Comparison of ENCODE assay signal across 8 cellular contexts in the genomic region with DNA sequence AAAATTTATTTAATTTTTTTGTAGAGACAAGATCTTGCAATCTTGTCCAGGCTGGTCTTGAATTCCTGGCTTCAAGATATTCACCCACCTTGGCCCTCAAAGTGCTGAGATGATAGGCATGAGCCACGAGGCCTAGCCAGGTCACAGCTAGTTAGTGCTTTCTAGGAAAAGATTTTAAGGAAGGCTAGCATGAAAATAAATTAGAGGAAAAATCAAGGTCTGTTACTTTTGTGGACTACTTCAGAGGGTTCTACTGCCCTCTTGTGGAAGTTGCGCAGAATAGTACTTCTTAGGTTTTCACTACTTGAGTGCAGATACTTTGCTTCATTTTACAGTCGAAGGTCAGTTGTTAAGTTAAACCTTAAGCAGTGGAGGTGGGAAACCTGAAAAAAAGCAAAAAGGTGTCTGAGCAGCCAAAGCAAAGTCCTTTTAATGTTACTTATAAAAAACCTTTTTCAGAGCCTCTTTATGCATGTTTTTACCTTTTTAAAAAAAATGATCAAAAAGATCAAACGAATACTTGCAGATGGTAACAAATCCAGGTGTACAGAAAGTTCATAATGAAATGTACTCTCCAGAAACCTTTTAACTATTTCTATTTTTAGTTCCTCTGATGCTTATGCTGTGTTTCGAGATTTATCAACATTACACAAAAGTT. TPM values are rescaled to one million over a fixed set of nuclear protein-coding genes. Genes with fewer than 3 reads are reported as not detected.
DNase-seq lines count a peak whose midpoint lies in the region; ATAC-seq, FAIRE-seq and TF ChIP-seq lines count a peak whose summit lies in the region.
"Not testable (repeated sequence)": the region's sequence is repeated elsewhere in the genome, so short reads cannot be mapped to it uniquely, and the experiment has no call there.

No MANE protein-coding gene starts in this region.

- POLR2A ChIA-PET in K562 (lab: Yijun Ruan, JAX), result not testable (repeated sequence)

- not testable (repeated sequence) for H3K9me3 ChIP-seq in GM23248 (ENCODE audit: low read depth); K562 (replicated peaks; ENCODE audit: control insufficient read depth, insufficient read depth, low read depth, low read length); thoracic aorta

- peaks cover 25% of the 10 kb centered on the region for H3K79me2 ChIP-seq in GM23248 (ENCODE audit: insufficient read depth)
- H3K79me2 ChIP-seq in K562 (ENCODE audit: control insufficient read depth, insufficient read depth, low read length), result peaks cover 29% of the 10 kb centered on the region

- H4K20me1 ChIP-seq in GM23248 (ENCODE audit: insufficient read depth); K562 (replicated peaks; ENCODE audit: control insufficient read depth, insufficient read depth, low read length): not testable (repeated sequence)

- in situ Hi-C loops in GM23248 (cut with MboI); SK-MEL-5 (cut with HindIII; ENCODE audit: low pct_unique_long_range_greater_than_20kb, low sequenced_read_pairs); K562 (cut with MboI): not testable (repeated sequence)

- H3F3A ChIP-seq in GM23248 (ENCODE audit: insufficient read depth), result not testable (repeated sequence)

- TF ChIP-seq RAD21 in K562 (CRISPR knock-in tag; conservative IDR thresholded peaks at IDR 0.05 in 1 of 2, IDR thresholded peaks at IDR 0.05 in 1 of 2), result peak in 1 of 2 experiments; percentile 34; a peak in 2 of 4 replicates

- not testable (repeated sequence) for H3K4me3 ChIP-seq in GM23248; K562; fibroblast of the aortic adventitia (ENCODE audit: low read depth, low read length); thoracic aorta

- FAIRE-seq in K562 (lab: Jason Lieb, UNC), result peak; percentile 95

- H3K4me3 Mint-ChIP-seq in mesothelial cell of epicardium, result not testable (repeated sequence)

- H3K9me2 ChIP-seq in GM23248 (ENCODE audit: insufficient read depth), result not testable (repeated sequence)

- not testable (repeated sequence) for H3K9ac ChIP-seq in GM23248; K562 (ENCODE audit: insufficient read depth in 1 of 2, low read depth in 2 of 2, low read length in 2 of 2)

- CTCF ChIA-PET in K562 (lab: Yijun Ruan, JAX; ENCODE audit: low intra/inter-chr PET ratio), result not testable (repeated sequence)

- not testable (repeated sequence) for BruUV-seq in K562 (replicated peaks; lab: Mats Ljungman, UMichigan)

- not testable (repeated sequence) for H3K9me1 ChIP-seq in K562 (ENCODE audit: control insufficient read depth, insufficient read depth, low read length)

- H3K4me1 Mint-ChIP-seq in mesothelial cell of epicardium, result not testable (repeated sequence)

- peak in 1 of 3 experiments; percentile 12; a peak in 1 of 6 replicates for TF ChIP-seq CTCF in K562 (IDR thresholded peaks at IDR 0.05 in 2 of 3, conservative IDR thresholded peaks at IDR 0.05 in 1 of 3; ENCODE audit: insufficient read depth in 2 of 3, low read depth in 1 of 3, low read length in 3 of 3)
- TF ChIP-seq CTCF in fibroblast of the aortic adventitia (IDR thresholded peaks at IDR 0.05; ENCODE audit: insufficient read depth, low read length), result peak; percentile 18
- peak; percentile 47 for TF ChIP-seq CTCF in mesothelial cell of epicardium (IDR thresholded peaks at IDR 0.05; ENCODE audit: unreplicated experiment)
- TF ChIP-seq CTCF in thoracic aorta (IDR thresholded peaks at IDR 0.05), result peak; percentile 33

- not testable (repeated sequence) for H3K36me3 Mint-ChIP-seq in mesothelial cell of epicardium

- H3K4me2 ChIP-seq in GM23248 (ENCODE audit: unreplicated experiment); K562 (ENCODE audit: insufficient read depth, low read length): not testable (repeated sequence)

- H3K9me3 Mint-ChIP-seq in mesothelial cell of epicardium, result not testable (repeated sequence)

- WGBS in GM23248 (ENCODE audit: low coverage in 1 of 2, low lambda C conversion rate in 2 of 2, missing lambda C conversion rate in 2 of 2), 2 experiments, result 48% methylated on average over 4 of the region's 5 CpGs
- 40% methylated on average over 4 of the region's 5 CpGs for WGBS in K562 (ENCODE audit: insufficient coverage, low coverage, missing lambda C conversion rate)

- H3K27ac Mint-ChIP-seq in mesothelial cell of epicardium, result not testable (repeated sequence)

- not testable (repeated sequence) for H3K27ac ChIP-seq in GM23248; K562 (ENCODE audit: extremely low read depth, low read depth, low read length); thoracic aorta

- TF ChIP-seq EP300 in K562 (IDR thresholded peaks at IDR 0.05; ENCODE audit: low read length), result not testable (repeated sequence)

- not testable (repeated sequence) for H3K36me3 ChIP-seq in GM23248 (ENCODE audit: low read depth); thoracic aorta
- peaks cover 30% of the 10 kb centered on the region for H3K36me3 ChIP-seq in K562 (ENCODE audit: control insufficient read depth, insufficient read depth, low read length)

- TF ChIP-seq POLR2A in K562 (conservative IDR thresholded peaks at IDR 0.05), result not testable (repeated sequence)

- DNase-seq in COR-L47 (lab: John Stamatoyannopoulos, UW) (peak; percentile 1), GM23248 (peak; percentile 40), NCI-H2081 (lab: John Stamatoyannopoulos, UW) (peak; percentile 15 to 21), SK-MEL-5 (ENCODE audit: low read depth, low spot score) (peak; percentile 22), K562 (ENCODE audit: extremely low read depth in 1 of 4, low spot score in 3 of 4) (peak in 1 of 4 experiments; percentile 46), fibroblast of the aortic adventitia (ENCODE audit: low read depth) (peak; percentile 35)
- not testable (repeated sequence) for DNase-seq in mesothelial cell of epicardium (ENCODE audit: low spot score in 2 of 2, unreplicated experiment in 2 of 2); thoracic aorta (ENCODE audit: low spot score)

- H3K27me3 Mint-ChIP-seq in mesothelial cell of epicardium (ENCODE audit: low read depth), result not testable (repeated sequence)

- intact Hi-C loops in K562 (cut with micrococcal nuclease), result loop anchor here (10.0 kb wide), 2 partner anchors 446 to 966 kb away; no protein-coding TSS in a partner anchor

- not testable (repeated sequence) for H3K27me3 ChIP-seq in GM23248 (replicated peaks; ENCODE audit: insufficient read depth); K562 (ENCODE audit: control insufficient read depth in 2 of 2, insufficient read depth in 2 of 2, low read length in 2 of 2); thoracic aorta (replicated peaks; ENCODE audit: insufficient read depth)

- H3K4me1 ChIP-seq in GM23248 (ENCODE audit: insufficient read depth); K562 (replicated peaks in 1 of 2; ENCODE audit: control insufficient read depth in 2 of 2, insufficient read depth in 2 of 2, low read length in 2 of 2); thoracic aorta (ENCODE audit: control insufficient read depth in 1 of 2, low read depth in 2 of 2): not testable (repeated sequence)

- ATAC-seq in K562; thoracic aorta (ENCODE audit: insufficient number of reproducible peaks, low FRiP score, low read depth): not testable (repeated sequence)

- not testable (repeated sequence) for H2AFZ ChIP-seq in GM23248; K562 (ENCODE audit: low read depth, low read length)

RNA-seq across cellular contexts. Expression of a gene that starts 4.1 kb away (rescaled TPM):
- 11.1 and 62.0 TPM in 2 replicates for total RNA-seq in GM23248 (2014; rRNA removed; shearing (Covaris generic))
- polyA plus RNA-seq in GM23248 (2016; fragmentation: Nextera tagmentation; extraction: Ambion mirVana), result 13.8 and 14.7 TPM in 2 replicates
- total RNA-seq in SK-MEL-5 (2014; rRNA removed; shearing (Covaris generic)), result 23.7 and 23.9 TPM in 2 replicates
- polyA plus RNA-seq in SK-MEL-5 (2015; cell fraction: cytosol; rRNA removed), result 20.6 and 23.8 TPM in 2 replicates
- polyA plus RNA-seq in SK-MEL-5 (2015; cell fraction: nucleus; rRNA removed), result 16.0 and 42.5 TPM in 2 replicates
- total RNA-seq in K562 (2011; cell fraction: chromatin; rRNA removed; ENCODE audit: low replicate concordance), result 85.8 and 132 TPM in 2 replicates
- total RNA-seq in K562 (2011; cell fraction: nucleolus; rRNA removed), result 50.4 and 58.6 TPM in 2 replicates
- total RNA-seq in K562 (2011; cell fraction: nucleoplasm; rRNA removed), result 57.9 and 63.4 TPM in 2 replicates
- total RNA-seq in K562 (2014; rRNA removed), result 23.0 and 24.3 TPM in 2 replicates
- total RNA-seq in K562 (2014; rRNA removed; fragmentation: Illumina TruSeq; extraction: Trizol), result 29.8 and 30.7 TPM in 2 replicates
- total RNA-seq in K562 (2015; rRNA removed; fragmentation: Illumina TruSeq; extraction: Trizol), result 29.1 and 32.0 TPM in 2 replicates
- total RNA-seq in K562 (2021), result 24.7 and 25.1 TPM in 2 replicates
- polyA plus RNA-seq in K562 (2011; rRNA removed), result 15.9 and 26.2 TPM in 2 replicates
- 11.8 and 12.5 TPM in 2 replicates for polyA plus RNA-seq in K562 (2011; cell fraction: cytosol; rRNA removed)
- polyA plus RNA-seq in K562 (2011; cell fraction: nucleus; rRNA removed), result 12.1 and 16.1 TPM in 2 replicates
- polyA plus RNA-seq in K562 (2012), result 16.6 and 17.6 TPM in 2 replicates
- polyA plus RNA-seq in K562 (2014; fragmentation: Illumina TruSeq; extraction: Trizol), result 23.8 and 28.2 TPM in 2 replicates
- 10 to 100 TPM; 17.4 to 31.4 TPM for polyA plus RNA-seq in K562 (2014; fragmentation: Nextera tagmentation; extraction: Ambion mirVana)
- polyA plus RNA-seq in K562 (2014; rRNA removed), result 22.4 and 22.6 TPM in 2 replicates
- 49.5 and 68.4 TPM in 2 replicates for polyA minus RNA-seq in K562 (2011; rRNA and poly(A)+ RNA removed)
- polyA minus RNA-seq in K562 (2011; cell fraction: cytosol; rRNA and poly(A)+ RNA removed), result 10.9 and 16.6 TPM in 2 replicates
- 18.0 and 26.0 TPM in 2 replicates for polyA minus RNA-seq in K562 (2011; cell fraction: nucleus; rRNA and poly(A)+ RNA removed)
- 15.0 and 26.5 TPM in 2 replicates for total RNA-seq in fibroblast of the aortic adventitia (ENCODE audit: low replicate concordance)
- 20.4 to 23.4 TPM (median 21.4 TPM) in 3 replicates for total RNA-seq in mesothelial cell of epicardium
- total RNA-seq in thoracic aorta, result 10 to 100 TPM; 64.3 to 91.0 TPM

RNA-seq across cellular contexts. Expression of a gene that starts 5.3 kb away (rescaled TPM):
- total RNA-seq in GM23248 (2014; rRNA removed; shearing (Covaris generic)), result 143 and 151 TPM in 2 replicates
- polyA plus RNA-seq in GM23248 (2016; fragmentation: Nextera tagmentation; extraction: Ambion mirVana), result 241 and 244 TPM in 2 replicates
- 108 and 111 TPM in 2 replicates for total RNA-seq in SK-MEL-5 (2014; rRNA removed; shearing (Covaris generic))
- polyA plus RNA-seq in SK-MEL-5 (2015; cell fraction: cytosol; rRNA removed), result 89.6 and 90.5 TPM in 2 replicates
- polyA plus RNA-seq in SK-MEL-5 (2015; cell fraction: nucleus; rRNA removed), result 30.7 and 38.3 TPM in 2 replicates
- total RNA-seq in K562 (2011; cell fraction: chromatin; rRNA removed; ENCODE audit: low replicate concordance), result 11.1 and 27.7 TPM in 2 replicates
- total RNA-seq in K562 (2011; cell fraction: nucleolus; rRNA removed), result 13.4 and 14.0 TPM in 2 replicates
- 20.6 and 22.3 TPM in 2 replicates for total RNA-seq in K562 (2011; cell fraction: nucleoplasm; rRNA removed)
- 111 and 114 TPM in 2 replicates for total RNA-seq in K562 (2014; rRNA removed)
- total RNA-seq in K562 (2014; rRNA removed; fragmentation: Illumina TruSeq; extraction: Trizol), result 117 and 131 TPM in 2 replicates
- total RNA-seq in K562 (2015; rRNA removed; fragmentation: Illumina TruSeq; extraction: Trizol), result 106 and 119 TPM in 2 replicates
- 109 and 116 TPM in 2 replicates for total RNA-seq in K562 (2021)
- polyA plus RNA-seq in K562 (2011; rRNA removed), result 63.3 and 111 TPM in 2 replicates
- 23.5 and 29.8 TPM in 2 replicates for polyA plus RNA-seq in K562 (2011; cell fraction: cytosol; rRNA removed)
- 14.0 and 15.3 TPM in 2 replicates for polyA plus RNA-seq in K562 (2011; cell fraction: nucleus; rRNA removed)
- polyA plus RNA-seq in K562 (2012), result 86.2 and 93.7 TPM in 2 replicates
- 159 and 174 TPM in 2 replicates for polyA plus RNA-seq in K562 (2014; fragmentation: Illumina TruSeq; extraction: Trizol)
- polyA plus RNA-seq in K562 (2014; fragmentation: Nextera tagmentation; extraction: Ambion mirVana), result 100 to 1,000 TPM; 105 to 150 TPM
- 110 and 131 TPM in 2 replicates for polyA plus RNA-seq in K562 (2014; rRNA removed)
- polyA minus RNA-seq in K562 (2011; rRNA and poly(A)+ RNA removed), result 78.7 and 101 TPM in 2 replicates
- 55.4 and 57.2 TPM in 2 replicates for polyA minus RNA-seq in K562 (2011; cell fraction: cytosol; rRNA and poly(A)+ RNA removed)
- polyA minus RNA-seq in K562 (2011; cell fraction: nucleus; rRNA and poly(A)+ RNA removed), result 13.6 and 18.1 TPM in 2 replicates
- total RNA-seq in fibroblast of the aortic adventitia (ENCODE audit: low replicate concordance), result 51.9 and 94.1 TPM in 2 replicates
- 39.2 to 42.9 TPM (median 40.6 TPM) in 3 replicates for total RNA-seq in mesothelial cell of epicardium
- 100 to 1,000 TPM; 191 to 202 TPM for total RNA-seq in thoracic aorta
